8 cellular contexts compared by ENCODE assay signal in genomic region chr12:104456417-104456949, GRCh38. TPM values are rescaled to one million over a fixed set of nuclear protein-coding genes. Genes with fewer than 3 reads are reported as not detected.
DNase-seq lines count a peak whose midpoint lies in the region; ATAC-seq and TF ChIP-seq lines count a peak whose summit lies in the region.

Gene CHST11 (plus strand): TSS chr12:104456948.

- DNase-seq in A172 (ENCODE audit: low spot score) (peak; percentile 33), NCI-H2227 treated with DMSO at 0.1 percent for 48 hours (lab: John Stamatoyannopoulos, UW) (peak; percentile 91), iris pigment epithelial cell (ENCODE audit: low read depth) (peak; percentile 91), spleen (peak; percentile 96)
- peak; percentile 47 for DNase-seq in activated CD4-positive, CD25-positive, alpha-beta regulatory T cell treated with anti-CD3 and anti-CD28 coated beads, Interleukin-2, amount 50 U/mL, for 16 hours (ENCODE audit: low read depth, low spot score)
- peak; percentile 63 for DNase-seq in central memory CD4-positive, alpha-beta T cell

- no peaks in the 10 kb centered on the region for H3K9me3 ChIP-seq in spleen

- H3K4me3 ChIP-seq in spleen: peak within 1 kb of the TSS; percentile 87 to 100 (median 94)

- no peak for TF ChIP-seq POLR2A in spleen (IDR thresholded peaks at IDR 0.05)

- 0 to 1% (median 0%) methylated on average over 37 to 47 of the region's 47 CpGs for WGBS in spleen, 5 donors

- H3K36me3 ChIP-seq in spleen: no peaks in the 10 kb centered on the region

- peak in 6 of 11 experiments; percentile 33 to 50 (median 40) for TF ChIP-seq CTCF in spleen (IDR thresholded peaks at IDR 0.05 in 8 of 11, conservative IDR thresholded peaks at IDR 0.05 in 3 of 11)

- peak; percentile 55 for ATAC-seq in GM18520 (IDR thresholded peaks at IDR 0.05; ENCODE audit: unreplicated experiment)
- ATAC-seq in HG03095 (IDR thresholded peaks at IDR 0.05; ENCODE audit: unreplicated experiment): peak; percentile 70

- H3K4me1 ChIP-seq in spleen: peaks cover 18 to 52% (median 36%) of the 10 kb centered on the region in 6 donors

- peak within 1 kb of the TSS; percentile 84 to 93 (median 90) for H3K27ac ChIP-seq in spleen

- intact Hi-C loops in spleen (cut with DNase I; ENCODE audit: low total_unique reads): loop anchor here (2.0 to 10.0 kb wide), 2 partner anchors 56 to 418 kb away; no protein-coding TSS in a partner anchor

- no peaks in the 10 kb centered on the region for H3K27me3 ChIP-seq in spleen (replicated peaks in 1 of 7)

RNA-seq across cellular contexts. Expression of gene CHST11, which starts in this region (rescaled TPM):
- 4.7 and 8.4 TPM in 2 replicates for total RNA-seq in A172 (2014; rRNA removed; shearing (Covaris generic))
- 10 to 100 TPM; 45.0 to 65.1 (median 56.1) TPM for total RNA-seq in spleen
- 1 to 10 TPM; 5.2 to 6.1 (median 5.8) TPM for polyA plus RNA-seq in spleen

Comparison
In these comparisons a context has a peak if more than half of its experiments do, and no peak if none do; other contexts are left out.
1. Peak in every context shown above with its lines: DNase-seq, ATAC-seq, H3K4me3 ChIP-seq and H3K27ac ChIP-seq.
2. DNase-seq: peak in every context shown above with its lines; median percentile 96 in spleen; 91 in NCI-H2227 treated with DMSO at 0.1 percent for 48 hours; 91 in iris pigment epithelial cell; 63 in central memory CD4-positive, alpha-beta T cell; 47 in activated CD4-positive, CD25-positive, alpha-beta regulatory T cell treated with anti-CD3 and anti-CD28 coated beads, Interleukin-2, amount 50 U/mL, for 16 hours; 33 in A172.